25 cellular contexts compared by ENCODE assay signal in the genomic region with DNA sequence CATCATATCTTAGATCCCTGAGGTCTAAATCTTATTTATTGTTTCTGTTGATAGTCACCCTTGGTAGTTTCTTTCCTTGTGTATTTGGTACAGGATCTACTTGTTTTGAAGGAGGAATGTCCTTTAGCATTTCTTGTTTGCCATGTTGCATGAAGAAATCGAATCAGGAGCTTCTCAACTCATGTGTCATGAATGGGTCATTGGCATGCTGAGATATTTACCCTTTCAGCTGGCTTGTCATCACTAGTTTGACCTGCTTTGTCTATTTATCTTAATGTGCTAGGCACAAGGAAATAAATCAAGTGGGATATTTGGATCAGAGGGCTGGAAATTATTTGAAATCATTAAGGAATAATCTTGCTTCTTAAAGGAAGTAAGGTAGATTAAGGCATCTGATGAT. TPM values are rescaled to one million over a fixed set of nuclear protein-coding genes. Genes with fewer than 3 reads are reported as not detected.
"Had no signal": no experiment of that assay in that cellular context is flagged by ENCODE, and none has a peak within 500 bp of the region (broad histone marks: within the 10 kb centered on the region; RNA-seq: fewer than 3 reads in every experiment).

No MANE protein-coding gene starts in this region.

- H3K4me1 ChIP-seq: colonic mucosa, lower lobe of right lung, parathyroid adenoma, sigmoid colon, upper lobe of right lung had no signal

- ATAC-seq: activated CD8-positive, alpha-beta T cell treated with anti-CD3 and anti-CD28 coated beads for 36 hours; activated T-helper 17 cell treated with anti-CD3 and anti-CD28 coated beads, Interleukin-2, amount 50 U/mL, for 72 hours; left colon; lower lobe of right lung; natural killer cell treated with Interleukin-12 subunit alpha and Interleukin-12 subunit beta and Interleukin-15 and Interleukin-18, amount 100 ng/mL, for 72 hours; stimulated activated naive B cell treated with anti-CD40 and anti-IgM and Interleukin-4, amounts not matched to agents 10 μg/mL and 1 μg/mL and 100 μg/mL, for 72 hours; upper lobe of right lung had no signal

- H3K27ac ChIP-seq: colonic mucosa, lower lobe of right lung, neutrophil, parathyroid adenoma, sigmoid colon, spleen, thoracic aorta, upper lobe of right lung had no signal

- H3K27me3 ChIP-seq: colonic mucosa, neutrophil, sigmoid colon, spleen, upper lobe of right lung had no signal

- H3K9me3 Mint-ChIP-seq: activated CD8-positive, alpha-beta T cell treated with anti-CD3 and anti-CD28 coated beads for 36 hours; activated naive CD8-positive, alpha-beta T cell treated with anti-CD3 and anti-CD28 coated beads, Interleukin-2, amount 10 ng/mL, durations not matched to agents 7 days and 5 days; activated T-helper 17 cell treated with anti-CD3 and anti-CD28 coated beads, Interleukin-2, amount 50 U/mL, for 72 hours; central memory CD8-positive, alpha-beta T cell; natural killer cell treated with Interleukin-12 subunit alpha and Interleukin-12 subunit beta and Interleukin-15 and Interleukin-18, amount 100 ng/mL, for 72 hours had no signal

- H3K36me3 ChIP-seq: colonic mucosa, neutrophil, thoracic aorta had no signal

- H2AFZ ChIP-seq: parathyroid adenoma had no signal

- H3K9ac ChIP-seq: parathyroid adenoma had no signal

- H3K9me3 ChIP-seq: colonic mucosa, lower lobe of right lung, neutrophil, sigmoid colon, thoracic aorta, upper lobe of right lung had no signal

- H3K27me3 Mint-ChIP-seq: activated CD8-positive, alpha-beta T cell treated with anti-CD3 and anti-CD28 coated beads for 36 hours; activated naive CD8-positive, alpha-beta T cell treated with anti-CD3 and anti-CD28 coated beads, Interleukin-2, amount 10 ng/mL, durations not matched to agents 7 days and 5 days; activated T-helper 17 cell treated with anti-CD3 and anti-CD28 coated beads, Interleukin-2, amount 50 U/mL, for 72 hours; central memory CD8-positive, alpha-beta T cell; natural killer cell treated with Interleukin-12 subunit alpha and Interleukin-12 subunit beta and Interleukin-15 and Interleukin-18, amount 100 ng/mL, for 72 hours; stimulated activated naive B cell treated with anti-CD40 and anti-IgM and Interleukin-4, amounts not matched to agents 10 μg/mL and 1 μg/mL and 100 μg/mL, for 72 hours had no signal

- H3K4me3 Mint-ChIP-seq: activated CD8-positive, alpha-beta T cell treated with anti-CD3 and anti-CD28 coated beads for 36 hours; activated naive CD8-positive, alpha-beta T cell treated with anti-CD3 and anti-CD28 coated beads, Interleukin-2, amount 10 ng/mL, durations not matched to agents 7 days and 5 days; activated T-helper 17 cell treated with anti-CD3 and anti-CD28 coated beads, Interleukin-2, amount 50 U/mL, for 72 hours; central memory CD8-positive, alpha-beta T cell; endodermal cell; natural killer cell treated with Interleukin-12 subunit alpha and Interleukin-12 subunit beta and Interleukin-15 and Interleukin-18, amount 100 ng/mL, for 72 hours; stimulated activated naive B cell treated with anti-CD40 and anti-IgM and Interleukin-4, amounts not matched to agents 10 μg/mL and 1 μg/mL and 100 μg/mL, for 72 hours had no signal

- H3K27ac Mint-ChIP-seq: activated CD8-positive, alpha-beta T cell treated with anti-CD3 and anti-CD28 coated beads for 36 hours; activated naive CD8-positive, alpha-beta T cell treated with anti-CD3 and anti-CD28 coated beads, Interleukin-2, amount 10 ng/mL, durations not matched to agents 7 days and 5 days; activated T-helper 17 cell treated with anti-CD3 and anti-CD28 coated beads, Interleukin-2, amount 50 U/mL, for 72 hours; endodermal cell; natural killer cell treated with Interleukin-12 subunit alpha and Interleukin-12 subunit beta and Interleukin-15 and Interleukin-18, amount 100 ng/mL, for 72 hours had no signal

- H3K4me3 ChIP-seq: colonic mucosa, lower lobe of right lung, sigmoid colon, spleen, thoracic aorta, upper lobe of right lung had no signal

- DNase-seq: activated CD4-positive, alpha-beta T cell treated with anti-CD3 and anti-CD28 coated beads for 48 hours; activated CD4-positive, CD25-positive, alpha-beta regulatory T cell; activated CD8-positive, alpha-beta T cell treated with anti-CD3 and anti-CD28 coated beads for 36 hours; activated naive CD4-positive, alpha-beta T cell treated with Interleukin-2 at 50 U/mL for 16 hours; activated naive CD8-positive, alpha-beta T cell treated with anti-CD3 and anti-CD28 coated beads, Interleukin-2, amount 10 ng/mL, durations not matched to agents 7 days and 5 days; activated T-cell treated with anti-CD3 and anti-CD28 coated beads, Interleukin-2, amount 50 U/mL, for 1 hour; amygdala; colonic mucosa; endodermal cell; erythroblast; left colon; lower lobe of right lung; sigmoid colon; spleen; stimulated activated naive B cell treated with anti-CD40 and anti-IgM and Interleukin-4, amounts not matched to agents 10 μg/mL and 1 μg/mL and 100 μg/mL, for 72 hours; upper lobe of right lung had no signal

- H3K79me2 ChIP-seq: parathyroid adenoma had no signal

RNA-seq across cellular contexts. Expression of a gene that starts 32.0 kb away (rescaled TPM):
- total RNA-seq: activated CD8-positive, alpha-beta T cell treated with anti-CD3 and anti-CD28 coated beads for 36 hours; activated naive CD8-positive, alpha-beta T cell treated with anti-CD3 and anti-CD28 coated beads, Interleukin-2, amount 10 ng/mL, durations not matched to agents 7 days and 5 days; activated T-helper 17 cell treated with anti-CD3 and anti-CD28 coated beads, Interleukin-2, amount 50 U/mL, for 72 hours; colonic mucosa; endodermal cell; fibroblast of villous mesenchyme; glomerular endothelial cell; left colon; lower lobe of right lung; natural killer cell treated with Interleukin-12 subunit alpha and Interleukin-12 subunit beta and Interleukin-15 and Interleukin-18, amount 100 ng/mL, for 72 hours; sigmoid colon; T-helper 2 cell treated with Interferon-gamma antibody and Interleukin-4, amounts not matched to agents 100 ng/mL and 5 ng/mL, for 36 hours; thoracic aorta; upper lobe of right lung had no signal
- polyA plus RNA-seq: sigmoid colon, spleen had no signal

RNA-seq across cellular contexts. Expression of a gene that starts 45.9 kb away (rescaled TPM):
- total RNA-seq: fibroblast of villous mesenchyme, glomerular endothelial cell, sigmoid colon, thoracic aorta had no signal

RNA-seq across cellular contexts. Expression of a gene that starts 53.9 kb away (rescaled TPM):
- total RNA-seq: endodermal cell, fibroblast of villous mesenchyme, glomerular endothelial cell, thoracic aorta had no signal
